Comparison of ENCODE assay signal across 8 cellular contexts in genomic region chr1:112715264-112716053, GRCh38. TPM values are rescaled to one million over a fixed set of nuclear protein-coding genes. Genes with fewer than 3 reads are reported as not detected.
A peak's percentile ranks its signal among the peaks of the same experiment; 100 is the strongest.
DNase-seq lines count a peak whose midpoint lies in the region; ATAC-seq, FAIRE-seq and TF ChIP-seq lines count a peak whose summit lies in the region.

Gene PPM1J (minus strand): TSS chr1:112715332. CDS start chr1:112715301, 31 bp downstream.

- CTCF ChIA-PET in A673 (lab: Charles Lee) (interaction anchor here (0.5 to 2.5 kb wide), 10 partner anchors 11 to 383 kb away, joined by 3 to 14 read pairs (median 4); partner anchors contain the start of gene LRIG2), mammary epithelial cell (lab: Charles Lee; ENCODE audit: low non-redundant PET) (interaction anchor here (0.6 to 1.7 kb wide), 6 partner anchors 88 to 1097 kb away, joined by 3 to 14 read pairs (median 4); partner anchors contain the start of genes LRIG2 and RSBN1)

- WGBS in mammary epithelial cell (ENCODE audit: low coverage, missing lambda C conversion rate): 1% methylated on average over 20 of the region's 51 CpGs
- 0 to 1% (median 0%) methylated on average over 35 to 51 of the region's 51 CpGs for WGBS in small intestine, 3 donors

- H3K36me3 ChIP-seq in A673 (ENCODE audit: insufficient read depth, low read length, poor library complexity, severe bottlenecking): no peaks in the 10 kb centered on the region
- H3K36me3 ChIP-seq in WERI-Rb-1: no peaks in the 10 kb centered on the region
- no peaks in the 10 kb centered on the region for H3K36me3 ChIP-seq in mammary epithelial cell (ENCODE audit: insufficient read depth, low read length)
- no peaks in the 10 kb centered on the region for H3K36me3 ChIP-seq in small intestine (ENCODE audit: control insufficient read depth in 2 of 2, insufficient read depth in 2 of 2, low read length in 2 of 2)

- H3K27ac ChIP-seq in A673 (ENCODE audit: low read depth, low read length, poor library complexity, severe bottlenecking) (no peak within 1 kb of the TSS), WERI-Rb-1 (no peak within 1 kb of the TSS), mammary epithelial cell (ENCODE audit: insufficient read depth, low read depth, low read length) (peak within 1 kb of the TSS; percentile 76), small intestine (ENCODE audit: low read depth in 1 of 2, low read length in 1 of 2) (peak within 1 kb of the TSS in 1 of 2 donors; percentile 69)

- H3K4me1 ChIP-seq in A673 (ENCODE audit: insufficient read depth, low read length, poor library complexity, severe bottlenecking) (peaks cover 19% of the 10 kb centered on the region), mammary epithelial cell (ENCODE audit: insufficient read depth, low read length) (peaks cover 22% of the 10 kb centered on the region), small intestine (ENCODE audit: control insufficient read depth in 2 of 2, insufficient read depth in 1 of 2, low read depth in 1 of 2, low read length in 1 of 2) (no peaks in the 10 kb centered on the region)

- H3K9me3 ChIP-seq in A673 (ENCODE audit: low read depth, low read length, poor library complexity, severe bottlenecking) (no peaks in the 10 kb centered on the region), WERI-Rb-1 (ENCODE audit: severe bottlenecking) (no peaks in the 10 kb centered on the region), mammary epithelial cell (replicated peaks; ENCODE audit: insufficient read depth, low read length) (no peaks in the 10 kb centered on the region), small intestine (ENCODE audit: control insufficient read depth, low read depth) (no peaks in the 10 kb centered on the region)

- DNase-seq in A673 (ENCODE audit: low spot score) (peak; percentile 91), NCI-H2171 (lab: John Stamatoyannopoulos, UW) (peak; percentile 80), WERI-Rb-1 (peak; percentile 97), mammary epithelial cell (peak; percentile 96), iPS-NIHi7 (ENCODE audit: extremely low spot score) (peak; percentile 97), small intestine (peak; percentile 98)

- H3K27me3 ChIP-seq in A673 (replicated peaks; ENCODE audit: insufficient read depth, low read depth, low read length, poor library complexity) (peaks cover 48% of the 10 kb centered on the region), WERI-Rb-1 (ENCODE audit: insufficient read depth, low read depth, severe bottlenecking) (peaks cover 12% of the 10 kb centered on the region), mammary epithelial cell (ENCODE audit: insufficient read depth, low read length) (no peaks in the 10 kb centered on the region), small intestine (ENCODE audit: control insufficient read depth in 2 of 2, insufficient read depth in 2 of 2, low read length in 2 of 2) (no peaks in the 10 kb centered on the region)

- POLR2A ChIA-PET in A673 (lab: Charles Lee; ENCODE audit: low non-redundant PET): no interaction called here

- FAIRE-seq in small intestine (lab: Jason Lieb, UNC): no peak

- H3K4me3 ChIP-seq in A673 (ENCODE audit: low read depth, low read length, poor library complexity, severe bottlenecking): peak within 1 kb of the TSS; percentile 52
- peak within 1 kb of the TSS; percentile 52 for H3K4me3 ChIP-seq in WERI-Rb-1 (ENCODE audit: low read depth, low read length)
- H3K4me3 ChIP-seq in mammary epithelial cell (replicated peaks in 1 of 3; ENCODE audit: insufficient read depth in 1 of 3, low read depth in 2 of 3, low read length in 3 of 3): peak within 1 kb of the TSS; percentile 71 to 73 (median 72)
- H3K4me3 ChIP-seq in small intestine (ENCODE audit: low read depth in 1 of 2, low read length in 2 of 2): peak within 1 kb of the TSS; percentile 19 to 57

- H3K79me2 ChIP-seq in mammary epithelial cell (ENCODE audit: insufficient read depth, low read length): no peaks in the 10 kb centered on the region

- in situ Hi-C loops in mammary epithelial cell (cut with MboI; ENCODE audit: low sequenced_read_pairs in 2 of 2): loop anchor here (5.0 kb wide), 1 partner anchor 92 kb away; no protein-coding TSS in a partner anchor

- TF ChIP-seq CTCF in A673 (conservative IDR thresholded peaks at IDR 0.05; ENCODE audit: low read depth, low read length): no peak
- TF ChIP-seq CTCF in WERI-Rb-1 (IDR thresholded peaks at IDR 0.05; ENCODE audit: low read depth, low read length): no peak
- no peak for TF ChIP-seq CTCF in mammary epithelial cell (conservative IDR thresholded peaks at IDR 0.05 in 1 of 2, IDR thresholded peaks at IDR 0.05 in 1 of 2; ENCODE audit: extremely low read depth in 1 of 2, insufficient read depth in 1 of 2, low read depth in 1 of 2, low read length in 2 of 2)

- H2AFZ ChIP-seq in mammary epithelial cell (ENCODE audit: low read depth, low read length): peak within 1 kb of the TSS; percentile 97

- peak within 1 kb of the TSS; percentile 99 for H3K4me2 ChIP-seq in mammary epithelial cell (ENCODE audit: insufficient read depth, low read depth, low read length)

- H4K20me1 ChIP-seq in mammary epithelial cell (ENCODE audit: insufficient read depth, low read length): no peaks in the 10 kb centered on the region

- BruUV-seq in A673 (replicated peaks; lab: Mats Ljungman, UMichigan): no TSS peak
- TSS peak; percentile 77 for BruUV-seq in mammary epithelial cell (replicated peaks; lab: Mats Ljungman, UMichigan)

- peak; percentile 79 for ATAC-seq in GM18517 (IDR thresholded peaks at IDR 0.05; ENCODE audit: unreplicated experiment)
- ATAC-seq in HG03045 (IDR thresholded peaks at IDR 0.05; ENCODE audit: unreplicated experiment): peak; percentile 87

- peak within 1 kb of the TSS; percentile 80 for H3K9ac ChIP-seq in mammary epithelial cell (ENCODE audit: insufficient read depth, low read length)

- dilution Hi-C loops in mammary epithelial cell (cut with HindIII; ENCODE audit: low sequenced_read_pairs): loop anchor here (5.0 kb wide), 4 partner anchors 82 to 327 kb away; no protein-coding TSS in a partner anchor

- intact Hi-C loops in A673 (cut with micrococcal nuclease; ENCODE audit: unreplicated experiment): loop anchor here (1.0 to 5.0 kb wide), 4 partner anchors 89 to 962 kb away; partner anchors contain the start of gene LRIG2
- intact Hi-C loops in mammary epithelial cell (cut with micrococcal nuclease): loop anchor here (1.0 to 10.0 kb wide), 10 partner anchors 29 to 1557 kb away; partner anchors contain the start of gene LRIG2

RNA-seq across cellular contexts. Expression of gene PPM1J, which starts in this region (rescaled TPM):
- total RNA-seq in A673 (2021) (0.28 and 0.52 TPM in 2 replicates), mammary epithelial cell (1 to 10 TPM; 6.2 to 9.4 TPM)
- polyA plus RNA-seq in mammary epithelial cell (6.2 TPM), small intestine (under 1 TPM in 1 of 3 donors, not detected in 2; 1.00 TPM)
- polyA minus RNA-seq in mammary epithelial cell: 5.6 TPM

Comparison
In these comparisons a context has a peak if more than half of its experiments do, and no peak if none do; other contexts are left out.
1. Peak in DNase-seq and H3K4me3 ChIP-seq in A673; RNA of the gene not detected or under 1 TPM.
2. Peak in DNase-seq and H3K4me3 ChIP-seq in small intestine; RNA of the gene not detected or under 1 TPM.